In genomic region chr20:54149765-54150264, GRCh38 we compare ENCODE assay signal across 20 cellular contexts. TPM values are rescaled to one million over a fixed set of nuclear protein-coding genes. Genes with fewer than 3 reads are reported as not detected.
"Had no signal": no experiment of that assay in that cellular context is flagged by ENCODE, and none has a peak within 500 bp of the region (broad histone marks: within the 10 kb centered on the region; RNA-seq: fewer than 3 reads in every experiment).

No MANE protein-coding gene starts in this region.

- H3K4me3 Mint-ChIP-seq: IgD-negative memory B cell had no signal

- H3K9me3 Mint-ChIP-seq: IgD-negative memory B cell had no signal

- H3K27ac ChIP-seq: KMS-11, RWPE1, SJCRH30 had no signal

- ATAC-seq: K562, Panc1, Right ventricle myocardium inferior, SK-N-SH treated with all-trans-retinoic acid at 6 μM for 48 hours had no signal

- FAIRE-seq: K562 had no signal

- H3K4me1 ChIP-seq: SJCRH30 had no signal

- H3K4me3 ChIP-seq: K562, SJCRH30 had no signal

- H3K4me1 Mint-ChIP-seq: IgD-negative memory B cell had no signal

- H3K4me2 ChIP-seq: KMS-11 had no signal

- H3K36me3 ChIP-seq: SJCRH30 had no signal

- H3K27ac Mint-ChIP-seq: IgD-negative memory B cell had no signal

- H3K9me3 ChIP-seq: SJCRH30 had no signal

- DNase-seq: Kasumi-1, MM.1S, NCI-H1092 treated with DMSO at 0.1 percent for 48 hours, NCI-H1436, NCI-H187, NCI-H2081 treated with DMSO at 0.1 percent for 48 hours, NCI-H2171, NCI-H446, NCI-H510A, NCI-H524 treated with DMSO at 0.1 percent for 48 hours, NCI-H774, SHP77 treated with DMSO at 0.1 percent for 48 hours, SJCRH30 had no signal

RNA-seq across cellular contexts. Expression of gene CYP24A1, which starts 24.0 kb away (rescaled TPM):
- total RNA-seq: K562, Right ventricle myocardium inferior, SJCRH30 had no signal
- polyA plus RNA-seq: IgD-negative memory B cell had no signal
